38 cellular contexts compared by ENCODE assay signal in genomic region chr4:68163754-68164153, GRCh38. TPM values are rescaled to one million over a fixed set of nuclear protein-coding genes. Genes with fewer than 3 reads are reported as not detected.
"Had no signal": no experiment of that assay in that cellular context is flagged by ENCODE, and none has a peak within 500 bp of the region (broad histone marks: within the 10 kb centered on the region; RNA-seq: fewer than 3 reads in every experiment).

No MANE protein-coding gene starts in this region.

- H3K27me3 ChIP-seq: adrenal gland, ascending aorta, body of pancreas, brain microvascular endothelial cell, breast epithelium, cardiac muscle cell had no signal

- FAIRE-seq: bronchial epithelial cell had no signal

- H3K4me3 ChIP-seq: adrenal gland, ascending aorta, body of pancreas, breast epithelium, cardiac muscle cell had no signal

- H3K9me3 ChIP-seq: adrenal gland, ascending aorta, breast epithelium had no signal

- ATAC-seq: activated naive CD4-positive, alpha-beta T cell treated with anti-CD3 and anti-CD28 coated beads, Interleukin-2, amount 50 U/mL, for 72 hours; activated naive CD8-positive, alpha-beta T cell treated with anti-CD3 and anti-CD28 coated beads, Interleukin-2, amount 50 U/mL, for 24 hours; activated T-cell treated with anti-CD3 and anti-CD28 coated beads, Interleukin-2, amount 50 U/mL, for 4 hours; activated T-cell treated with anti-CD3 and anti-CD28 coated beads, Interleukin-2, amount 50 U/mL, for 72 hours; activated T-helper 17 cell treated with anti-CD3 and anti-CD28 coated beads, Interleukin-2, amount 50 U/mL, for 72 hours; body of pancreas had no signal

- H3K4me1 ChIP-seq: adrenal gland, ascending aorta, body of pancreas, breast epithelium had no signal

- DNase-seq: activated effector memory CD4-positive, alpha-beta T cell treated with anti-CD3 and anti-CD28 coated beads, Interleukin-2, amount 50 U/mL, for 16 hours; activated effector memory CD4-positive, alpha-beta T cell treated with Interleukin-2 at 50 U/mL for 16 hours; activated gamma-delta T cell; activated gamma-delta T cell treated with Interleukin-2 at 50 U/mL for 16 hours; activated naive CD4-positive, alpha-beta T cell; activated naive CD4-positive, alpha-beta T cell treated with anti-CD3 and anti-CD28 coated beads for 36 hours; activated naive CD4-positive, alpha-beta T cell treated with anti-CD3 and anti-CD28 coated beads, Interleukin-2, amount 10 ng/mL, durations not matched to agents 7 days and 5 days; activated naive CD4-positive, alpha-beta T cell treated with anti-CD3 and anti-CD28 coated beads, Interleukin-2, amount 50 U/mL, for 16 hours; activated naive CD4-positive, alpha-beta T cell treated with Interleukin-2 at 50 U/mL for 16 hours; activated naive CD8-positive, alpha-beta T cell treated with anti-CD3 and anti-CD28 coated beads for 36 hours; activated naive CD8-positive, alpha-beta T cell treated with anti-CD3 and anti-CD28 coated beads, Interleukin-2, amount 10 ng/mL, durations not matched to agents 7 days and 5 days; activated naive CD8-positive, alpha-beta T cell treated with anti-CD3 and anti-CD28 coated beads, Interleukin-2, amount 50 U/mL, for 24 hours; activated T-cell treated with anti-CD3 and anti-CD28 coated beads, Interleukin-2, amount 50 U/mL, for 24 hours; activated T-cell treated with anti-CD3 and anti-CD28 coated beads, Interleukin-2, amount 50 U/mL, for 4 hours; activated T-cell treated with anti-CD3 and anti-CD28 coated beads, Interleukin-2, amount 50 U/mL, for 48 hours; activated T-cell treated with anti-CD3 and anti-CD28 coated beads, Interleukin-2, amount 50 U/mL, for 72 hours; adrenal gland; amniotic stem cell; amygdala; anterior cingulate cortex; aorta; body of pancreas; brain microvascular endothelial cell; caudate nucleus; central memory CD4-positive, alpha-beta T cell; cerebellar nuclear complex had no signal

- H3K36me3 ChIP-seq: adrenal gland, ascending aorta, brain microvascular endothelial cell, breast epithelium, cardiac muscle cell had no signal

- H3K27ac ChIP-seq: adrenal gland, ascending aorta, body of pancreas, brain microvascular endothelial cell, breast epithelium, cardiac muscle cell had no signal

RNA-seq across cellular contexts. Expression of gene TMPRSS11F, which starts 34.1 kb away (rescaled TPM):
- total RNA-seq: activated naive CD4-positive, alpha-beta T cell treated with anti-CD3 and anti-CD28 coated beads for 36 hours; activated naive CD4-positive, alpha-beta T cell treated with anti-CD3 and anti-CD28 coated beads, Interleukin-2, amount 50 U/mL, for 72 hours; activated naive CD8-positive, alpha-beta T cell treated with anti-CD3 and anti-CD28 coated beads for 36 hours; activated naive CD8-positive, alpha-beta T cell treated with anti-CD3 and anti-CD28 coated beads, Interleukin-2, amount 10 ng/mL, durations not matched to agents 7 days and 5 days; activated T-cell treated with anti-CD3 and anti-CD28 coated beads, Interleukin-2, amount 50 U/mL, for 4 hours; activated T-cell treated with anti-CD3 and anti-CD28 coated beads, Interleukin-2, amount 50 U/mL, for 72 hours; activated T-helper 1 cell treated with anti-CD3 and anti-CD28 coated beads, Interleukin-12 subunit alpha, Interleukin-12 subunit beta, Interleukin-2, Interleukin-4 antibody, amounts not matched to agents 30 ng/mL and 10 ng/mL and 1 ng/mL, durations not matched to agents 14 hours and 24 hours and 36 hours; activated T-helper 17 cell treated with anti-CD3 and anti-CD28 coated beads, Interleukin-2, amount 50 U/mL, for 72 hours; activated T-helper 2 cell treated with anti-CD3 and anti-CD28 coated beads, Interferon-gamma antibody, Interleukin-2, Interleukin-4, amounts not matched to agents 10 μg/mL and 5 μg/mL and 100 μg/mL, durations not matched to agents 14 hours and 24 hours and 36 hours; adrenal gland; aorta; ascending aorta; body of pancreas; breast epithelium; cardiac muscle cell; cardiac septum; cerebellum; chondrocyte had no signal
- polyA plus RNA-seq: adipose tissue, adrenal gland, aorta, cardiac muscle cell had no signal
